Comparison of ENCODE assay signal across 17 cellular contexts in the genomic region with DNA sequence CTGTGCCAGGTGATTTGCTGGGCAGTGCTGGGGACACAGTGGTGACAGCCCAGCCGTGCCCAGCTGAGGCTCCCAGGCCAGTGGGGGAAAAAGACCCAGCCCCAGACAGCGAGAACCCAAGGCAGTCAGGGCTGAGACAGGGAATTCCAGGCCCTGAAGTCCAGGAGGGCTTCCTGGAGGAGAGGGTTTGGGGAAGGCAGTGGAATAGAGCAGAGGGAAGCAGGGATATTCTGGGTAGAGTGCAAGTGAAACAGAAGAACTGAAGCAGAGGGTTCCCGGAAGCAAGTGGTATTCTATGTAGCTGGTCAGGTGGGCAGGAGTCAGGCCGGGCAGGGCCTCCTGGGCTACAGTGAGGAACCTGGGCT. TPM values are rescaled to one million over a fixed set of nuclear protein-coding genes. Genes with fewer than 3 reads are reported as not detected.
"Had no signal": no experiment of that assay in that cellular context is flagged by ENCODE, and none has a peak within 500 bp of the region (broad histone marks: within the 10 kb centered on the region; RNA-seq: fewer than 3 reads in every experiment).

No MANE protein-coding gene starts in this region.

- H3K36me3 ChIP-seq: brain microvascular endothelial cell had no signal

- H3K27ac Mint-ChIP-seq: activated naive CD8-positive, alpha-beta T cell; endodermal cell; mesothelial cell of epicardium; naive B cell had no signal

- H3K4me1 Mint-ChIP-seq: mesothelial cell of epicardium had no signal

- H3K36me3 Mint-ChIP-seq: activated naive CD8-positive, alpha-beta T cell; mesothelial cell of epicardium; naive B cell had no signal

- H3K9me3 Mint-ChIP-seq: endodermal cell, mesothelial cell of epicardium, naive B cell had no signal

- H3K27me3 ChIP-seq: brain microvascular endothelial cell had no signal

- H3K27me3 Mint-ChIP-seq: activated naive CD8-positive, alpha-beta T cell had no signal

- DNase-seq: activated effector memory CD4-positive, alpha-beta T cell treated with anti-CD3 and anti-CD28 coated beads, Interleukin-2, amount 50 U/mL, for 16 hours; activated T-cell treated with anti-CD3 and anti-CD28 coated beads, Interleukin-2, amount 50 U/mL, for 1 hour; amygdala; brain microvascular endothelial cell; cerebellar nuclear complex; erythroblast; hypothalamus; naive B cell; retina; stimulated activated CD4-positive, alpha-beta T cell treated with anti-CD3 and anti-CD28 coated beads, Interleukin-4, amount 100 ng/mL, for 24 hours had no signal

- H3K27ac ChIP-seq: brain microvascular endothelial cell had no signal

- H3K4me3 Mint-ChIP-seq: activated naive CD8-positive, alpha-beta T cell; endodermal cell; mesothelial cell of epicardium; naive B cell had no signal

RNA-seq across cellular contexts. Expression of gene CEACAM16, which starts 1.3 kb away (rescaled TPM):
- total RNA-seq: dermis microvascular lymphatic vessel endothelial cell, endodermal cell, lower leg skin, mesothelial cell of epicardium, omental fat pad, SK-MEL-5 had no signal
